10 cellular contexts compared by ENCODE assay signal in genomic region chr1:162835157-162835899, GRCh38. TPM values are rescaled to one million over a fixed set of nuclear protein-coding genes. Genes with fewer than 3 reads are reported as not detected.
DNase-seq lines count a peak whose midpoint lies in the region; ATAC-seq and FAIRE-seq lines count a peak whose summit lies in the region.
"Had no signal": no experiment of that assay in that cellular context is flagged by ENCODE, and none has a peak within 500 bp of the region (broad histone marks: within the 10 kb centered on the region; RNA-seq: fewer than 3 reads in every experiment).

No MANE protein-coding gene starts in this region.

- no peaks in the 10 kb centered on the region for H3K36me3 ChIP-seq in small intestine (ENCODE audit: control insufficient read depth in 2 of 2, insufficient read depth in 2 of 2, low read length in 2 of 2)

- peak overlapping the region; percentile 53 for H3K27ac ChIP-seq in temporal lobe (ENCODE audit: low read depth, low read length)
- no peak overlapping the region for H3K27ac ChIP-seq in small intestine (ENCODE audit: low read depth in 1 of 2, low read length in 1 of 2)

- no peaks in the 10 kb centered on the region for H3K4me1 ChIP-seq in small intestine (ENCODE audit: control insufficient read depth in 2 of 2, insufficient read depth in 1 of 2, low read depth in 1 of 2, low read length in 1 of 2)

- peaks cover 30% of the 10 kb centered on the region for H3K4me1 Mint-ChIP-seq in activated T-cell treated with anti-CD3 and anti-CD28 coated beads, Interleukin-2, amount 50 U/mL, for 72 hours (ENCODE audit: low read depth)

- no peaks in the 10 kb centered on the region for H3K9me3 ChIP-seq in small intestine (ENCODE audit: control insufficient read depth, low read depth)

- no peak for FAIRE-seq in small intestine (lab: Jason Lieb, UNC)

- ATAC-seq in activated T-cell treated with anti-CD3 and anti-CD28 coated beads, Interleukin-2, amount 50 U/mL, for 72 hours (replicated peaks in 1 of 2): peak; percentile 93 to 95
- ATAC-seq in HG02623 (IDR thresholded peaks at IDR 0.05; ENCODE audit: unreplicated experiment): peak; percentile 85
- ATAC-seq in HG03565 (IDR thresholded peaks at IDR 0.05; ENCODE audit: unreplicated experiment): peak; percentile 87

- H3K4me3 ChIP-seq in small intestine (ENCODE audit: low read depth in 1 of 2, low read length in 2 of 2): no peak overlapping the region

- peak; percentile 7 to 12 for DNase-seq in activated T-cell treated with anti-CD3 and anti-CD28 coated beads, Interleukin-2, amount 50 U/mL, for 72 hours
- DNase-seq in activated T-cell treated with anti-CD3 and anti-CD28 coated beads for 4 hours (no peak), small intestine (no peak), NCI-H2227 treated with DMSO at 0.1 percent for 48 hours (lab: John Stamatoyannopoulos, UW) (no peak), SKM-1 (lab: John Stamatoyannopoulos, UW; ENCODE audit: unreplicated experiment) (no peak)
- DNase-seq: mammary epithelial cell, NCI-H524 had no signal

- H3K9me3 Mint-ChIP-seq in activated T-cell treated with anti-CD3 and anti-CD28 coated beads, Interleukin-2, amount 50 U/mL, for 72 hours: peaks cover 5 to 8% of the 10 kb centered on the region in 2 donors

- H3K27me3 ChIP-seq in small intestine (ENCODE audit: control insufficient read depth in 2 of 2, insufficient read depth in 2 of 2, low read length in 2 of 2): no peaks in the 10 kb centered on the region

- WGBS in small intestine, 3 donors: 57 to 64% (median 63%) methylated on average over 3 of the region's 3 CpGs

- peaks cover 56% of the 10 kb centered on the region for H3K27me3 Mint-ChIP-seq in activated T-cell treated with anti-CD3 and anti-CD28 coated beads, Interleukin-2, amount 50 U/mL, for 72 hours (ENCODE audit: low read depth)

- H3K4me3 Mint-ChIP-seq in activated T-cell treated with anti-CD3 and anti-CD28 coated beads, Interleukin-2, amount 50 U/mL, for 72 hours: peak overlapping the region; percentile 3 to 56

- H3K27ac Mint-ChIP-seq in activated T-cell treated with anti-CD3 and anti-CD28 coated beads, Interleukin-2, amount 50 U/mL, for 72 hours: no peak overlapping the region

- peaks cover 10 to 13% of the 10 kb centered on the region in 2 donors for H3K36me3 Mint-ChIP-seq in activated T-cell treated with anti-CD3 and anti-CD28 coated beads, Interleukin-2, amount 50 U/mL, for 72 hours (ENCODE audit: insufficient read depth in 2 of 2)

RNA-seq across cellular contexts. Expression of gene CCDC190, which starts 25.6 kb away (rescaled TPM):
- total RNA-seq in activated T-cell treated with anti-CD3 and anti-CD28 coated beads, Interleukin-2, amount 50 U/mL, for 72 hours: not detected
- total RNA-seq in temporal lobe: 0.98 TPM
- not detected for polyA plus RNA-seq in small intestine
- polyA plus RNA-seq: mammary epithelial cell had no signal

RNA-seq across cellular contexts. Expression of gene HSD17B7, which starts 44.8 kb away (rescaled TPM):
- total RNA-seq in activated T-cell treated with anti-CD3 and anti-CD28 coated beads, Interleukin-2, amount 50 U/mL, for 72 hours: 10 to 100 TPM; 22.0 to 26.4 TPM
- total RNA-seq in temporal lobe: 13.3 TPM
- 10 to 100 TPM in 1 of 3 donors, 1 to 10 TPM in 2; 6.2 to 21.3 (median 7.4) TPM for polyA plus RNA-seq in small intestine

Comparison
In these comparisons a context has a peak if more than half of its experiments do, and no peak if none do; other contexts are left out.
1. DNase-seq: peak in activated T-cell treated with anti-CD3 and anti-CD28 coated beads, Interleukin-2, amount 50 U/mL, for 72 hours (2 of 2); none in activated T-cell treated with anti-CD3 and anti-CD28 coated beads for 4 hours (single experiment), small intestine (single experiment), NCI-H2227 treated with DMSO at 0.1 percent for 48 hours (single experiment) and SKM-1 (single experiment).
2. Peak in every context shown above with its lines, with median percentiles within 50 percentile points of each other: ATAC-seq.